ENCODE assay signal across 8 cellular contexts in genomic region chr13:44237276-44237767, GRCh38.
A peak's percentile ranks its signal among the peaks of the same experiment; 100 is the strongest.
DNase-seq lines count a peak whose midpoint lies in the region; ATAC-seq and TF ChIP-seq lines count a peak whose summit lies in the region.

No MANE protein-coding gene starts in this region.

- H3K27me3 ChIP-seq in AG04450 (ENCODE audit: control insufficient read depth, insufficient read depth, low read length) (no peaks in the 10 kb centered on the region), brain microvascular endothelial cell (replicated peaks) (no peaks in the 10 kb centered on the region), layer of hippocampus (ENCODE audit: control insufficient read depth, insufficient read depth, low read length) (no peaks in the 10 kb centered on the region)

- in situ Hi-C loops in brain microvascular endothelial cell (cut with HindIII; ENCODE audit: low pct_ligation_motif_present, low sequenced_read_pairs): no loop called here

- POLR2A ChIA-PET in AG04450 (lab: Yijun Ruan, JAX): interaction anchor here (0.7 to 2.5 kb wide), 3 partner anchors 17 to 199 kb away, joined by 4 to 8 read pairs (median 4); no protein-coding TSS in a partner anchor

- no peak for TF ChIP-seq CTCF in AG04450 (IDR thresholded peaks at IDR 0.05; ENCODE audit: low read depth, low read length)
- TF ChIP-seq CTCF in brain microvascular endothelial cell (IDR thresholded peaks at IDR 0.05; ENCODE audit: low read depth, low read length, missing control alignments): no peak

- no peak overlapping the region for H3K4me3 ChIP-seq in AG04450 (ENCODE audit: low read depth, low read length)
- no peak overlapping the region for H3K4me3 ChIP-seq in brain microvascular endothelial cell (ENCODE audit: low read depth, low read length)

- DNase-seq in AG04450 (ENCODE audit: low read depth, low spot score): peak; percentile 64
- DNase-seq in KG1 (lab: John Stamatoyannopoulos, UW): peak; percentile 16
- DNase-seq in brain microvascular endothelial cell: peak; percentile 98
- peak in 33 of 49 donors; percentile 7 to 83 (median 44) for DNase-seq in substantia nigra (lab: John Stamatoyannopoulos, UW)
- DNase-seq in cerebellar nuclear complex (lab: John Stamatoyannopoulos, UW): no peak
- no peak for DNase-seq in OCI-M1 (lab: John Stamatoyannopoulos, UW)

- peak overlapping the region; percentile 85 for H3K27ac ChIP-seq in AG04450 (ENCODE audit: low read depth, low read length)
- H3K27ac ChIP-seq in brain microvascular endothelial cell: peak overlapping the region; percentile 85
- peak overlapping the region; percentile 77 for H3K27ac ChIP-seq in layer of hippocampus (ENCODE audit: low read depth, low read length)
- peak overlapping the region; percentile 63 for H3K27ac ChIP-seq in substantia nigra (ENCODE audit: low read depth, low read length, poor library complexity, severe bottlenecking)

- H3K9me3 ChIP-seq in AG04450 (ENCODE audit: control insufficient read depth, insufficient read depth, low read length): no peaks in the 10 kb centered on the region

- CTCF ChIA-PET in AG04450 (lab: Charles Lee): interaction anchor here (1.0 to 1.1 kb wide), 2 partner anchors 329 to 332 kb away, joined by 4 read pairs; no protein-coding TSS in a partner anchor

- ATAC-seq in GM19025 (IDR thresholded peaks at IDR 0.05; ENCODE audit: low read depth, unreplicated experiment): peak; percentile 67

- H3K36me3 ChIP-seq in brain microvascular endothelial cell (replicated peaks): no peaks in the 10 kb centered on the region

Comparison
In these comparisons a context has a peak if more than half of its experiments do, and no peak if none do; other contexts are left out.
1. DNase-seq: peak in AG04450 (single experiment), KG1 (single experiment), brain microvascular endothelial cell (single experiment) and substantia nigra (33 of 49); none in cerebellar nuclear complex (0 of 2) and OCI-M1 (single experiment).
2. Peak in every context shown above with its lines, with median percentiles within 50 percentile points of each other: H3K27ac ChIP-seq.